Comparison of ENCODE assay signal across 8 cellular contexts in the genomic region with DNA sequence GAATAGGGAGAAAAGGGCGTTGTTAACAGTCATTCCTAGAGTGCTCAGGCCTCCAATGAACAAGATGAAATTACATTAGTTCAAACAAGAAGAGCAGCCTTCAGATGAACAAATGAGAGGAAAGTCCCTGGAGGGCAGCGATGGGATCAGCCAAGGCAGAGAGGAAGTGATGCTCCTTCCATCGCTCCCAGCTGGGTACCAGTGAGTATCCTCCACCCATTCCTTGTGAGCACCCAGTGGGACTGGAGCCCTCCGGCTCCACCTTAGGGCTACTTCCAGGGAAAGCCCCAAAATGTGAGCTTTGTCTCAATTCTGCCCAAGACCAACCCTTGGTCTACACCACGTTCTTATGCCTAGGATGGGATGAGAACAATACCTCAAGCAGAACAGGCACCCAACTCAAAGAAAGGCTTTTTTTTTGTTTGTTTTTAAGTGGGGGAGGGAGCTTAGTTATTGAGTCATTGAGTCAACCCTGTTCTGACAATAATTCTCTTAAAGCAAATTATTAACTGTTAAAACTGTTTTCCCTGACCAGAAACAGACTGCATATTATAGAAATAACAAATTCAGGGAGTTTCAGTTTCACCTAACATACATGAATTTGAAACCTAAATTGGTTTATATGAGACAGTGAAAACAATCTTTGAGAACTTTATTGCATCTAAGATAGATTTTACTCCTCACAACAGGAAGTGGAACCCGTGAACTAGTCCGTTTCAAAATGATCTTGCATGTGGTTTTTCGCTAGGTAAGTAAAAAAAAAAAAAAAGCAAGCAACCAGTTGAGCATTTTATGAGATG.
DNase-seq lines count a peak whose midpoint lies in the region; ATAC-seq and TF ChIP-seq lines count a peak whose summit lies in the region.

No MANE protein-coding gene starts in this region.

- WGBS in aorta, 2 donors = 87 to 88% methylated on average over 8 of the region's 8 CpGs
- 77 to 78% methylated on average over 8 of the region's 8 CpGs for WGBS in tibial nerve, 2 donors

- H3K4me3 ChIP-seq in Loucy (ENCODE audit: low read length, poor library complexity, severe bottlenecking) (peak overlapping the region; percentile 70), aorta (ENCODE audit: low read length in 2 of 2) (no peak overlapping the region), tibial nerve (no peak overlapping the region)

- H3K36me3 ChIP-seq in Loucy (ENCODE audit: insufficient read depth, low read length) (no peaks in the 10 kb centered on the region), aorta (ENCODE audit: control insufficient read depth in 1 of 2, insufficient read depth in 2 of 2, low read length in 1 of 2) (no peaks in the 10 kb centered on the region), tibial nerve (no peaks in the 10 kb centered on the region)

- peaks cover 71% of the 10 kb centered on the region for H3K4me1 ChIP-seq in Loucy (ENCODE audit: insufficient read depth, low read length, poor library complexity, severe bottlenecking)
- no peaks in the 10 kb centered on the region for H3K4me1 ChIP-seq in aorta (ENCODE audit: control insufficient read depth in 1 of 2, insufficient read depth in 2 of 2, low read length in 2 of 2)
- H3K4me1 ChIP-seq in tibial nerve = no peaks in the 10 kb centered on the region

- TF ChIP-seq CTCF in Loucy (conservative IDR thresholded peaks at IDR 0.05; ENCODE audit: low read length) (no peak), tibial nerve (IDR thresholded peaks at IDR 0.05) (no peak)

- no peak for TF ChIP-seq EP300 in tibial nerve (IDR thresholded peaks at IDR 0.05)

- H3K4me1 Mint-ChIP-seq in immature natural killer cell = peaks cover 73 to 81% of the 10 kb centered on the region in 2 donors

- peak overlapping the region; percentile 52 for H3K9ac ChIP-seq in Loucy (ENCODE audit: low read depth, low read length, poor library complexity, severe bottlenecking)

- H3K27ac Mint-ChIP-seq in immature natural killer cell = peak overlapping the region; percentile 88 to 96 (median 94)

- no peaks in the 10 kb centered on the region; the same call in 1 of the 2 replicates for H3F3A ChIP-seq in Loucy (ENCODE audit: low read depth)

- H3K9me3 ChIP-seq in Loucy (ENCODE audit: insufficient read depth, low read depth, low read length) = no peaks in the 10 kb centered on the region
- H3K9me3 ChIP-seq in aorta (ENCODE audit: control insufficient read depth, low read length) = no peaks in the 10 kb centered on the region
- H3K9me3 ChIP-seq in tibial nerve = peaks cover 0 to 1% (median under 1%) of the 10 kb centered on the region in 4 donors

- peak overlapping the region; percentile 73 for H3K4me2 ChIP-seq in Loucy (ENCODE audit: low read depth, low read length, poor library complexity, severe bottlenecking)

- peaks cover 3 to 4% (median 3%) of the 10 kb centered on the region in 3 donors for H3K36me3 Mint-ChIP-seq in immature natural killer cell

- no peaks in the 10 kb centered on the region for H4K20me1 ChIP-seq in Loucy (ENCODE audit: insufficient read depth, low read length, poor library complexity, severe bottlenecking)

- no peaks in the 10 kb centered on the region for H3K9me2 ChIP-seq in Loucy (replicated peaks; ENCODE audit: low read depth, low read length)

- peak overlapping the region; percentile 69 to 88 (median 78) for H3K4me3 Mint-ChIP-seq in immature natural killer cell

- peaks cover 10% of the 10 kb centered on the region for H3K79me2 ChIP-seq in Loucy (ENCODE audit: insufficient read depth, low read length)

- H3K27me3 Mint-ChIP-seq in immature natural killer cell (ENCODE audit: low read depth in 3 of 3) = peaks cover 2 to 9% (median 3%) of the 10 kb centered on the region in 3 donors

- peaks cover 0 to 3% (median 0%) of the 10 kb centered on the region in 6 donors for H3K9me3 Mint-ChIP-seq in immature natural killer cell

- H3K27me3 ChIP-seq in Loucy (ENCODE audit: insufficient read depth, low read length, poor library complexity, severe bottlenecking) = no peaks in the 10 kb centered on the region
- H3K27me3 ChIP-seq in aorta (ENCODE audit: control insufficient read depth in 1 of 2, insufficient read depth in 2 of 2, low read length in 1 of 2) = no peaks in the 10 kb centered on the region
- no peaks in the 10 kb centered on the region for H3K27me3 ChIP-seq in tibial nerve

- no peak overlapping the region for H3K27ac ChIP-seq in aorta (ENCODE audit: low read depth in 1 of 2, low read length in 2 of 2)
- peak overlapping the region in 1 of 4 donors; percentile 72 for H3K27ac ChIP-seq in tibial nerve

- intact Hi-C loops in aorta (cut with DNase I) = no loop called here

- peak overlapping the region; percentile 81 for H2AFZ ChIP-seq in Loucy (ENCODE audit: low read length)

- no peak for TF ChIP-seq POLR2A in tibial nerve (IDR thresholded peaks at IDR 0.05)

- DNase-seq in immature natural killer cell (peak; percentile 57 to 66 (median 60)), aorta (no peak), NCI-H226 (no peak), tibial nerve (ENCODE audit: low spot score in 2 of 2) (no peak)
- DNase-seq in stimulated activated CD4-positive, alpha-beta T cell treated with anti-CD3 and anti-CD28 coated beads, Interleukin-2, amount 100 ng/mL, for 48 hours = no peak

- ATAC-seq in GM18502 (IDR thresholded peaks at IDR 0.05; ENCODE audit: poor library complexity, unreplicated experiment) = peak; percentile 69
- ATAC-seq in GM21576 (IDR thresholded peaks at IDR 0.05; ENCODE audit: unreplicated experiment) = peak; percentile 75
- ATAC-seq in aorta (ENCODE audit: low FRiP score) = no peak

Comparison
In these comparisons a context has a peak if more than half of its experiments do, and no peak if none do; other contexts are left out.
1. DNase-seq: peak in immature natural killer cell (3 of 3); none in aorta (0 of 2), NCI-H226 (single experiment), tibial nerve (0 of 2) and stimulated activated CD4-positive, alpha-beta T cell treated with anti-CD3 and anti-CD28 coated beads, Interleukin-2, amount 100 ng/mL, for 48 hours (0 of 2).